Comparison of ENCODE assay signal across 1 cellular context in the genomic region with DNA sequence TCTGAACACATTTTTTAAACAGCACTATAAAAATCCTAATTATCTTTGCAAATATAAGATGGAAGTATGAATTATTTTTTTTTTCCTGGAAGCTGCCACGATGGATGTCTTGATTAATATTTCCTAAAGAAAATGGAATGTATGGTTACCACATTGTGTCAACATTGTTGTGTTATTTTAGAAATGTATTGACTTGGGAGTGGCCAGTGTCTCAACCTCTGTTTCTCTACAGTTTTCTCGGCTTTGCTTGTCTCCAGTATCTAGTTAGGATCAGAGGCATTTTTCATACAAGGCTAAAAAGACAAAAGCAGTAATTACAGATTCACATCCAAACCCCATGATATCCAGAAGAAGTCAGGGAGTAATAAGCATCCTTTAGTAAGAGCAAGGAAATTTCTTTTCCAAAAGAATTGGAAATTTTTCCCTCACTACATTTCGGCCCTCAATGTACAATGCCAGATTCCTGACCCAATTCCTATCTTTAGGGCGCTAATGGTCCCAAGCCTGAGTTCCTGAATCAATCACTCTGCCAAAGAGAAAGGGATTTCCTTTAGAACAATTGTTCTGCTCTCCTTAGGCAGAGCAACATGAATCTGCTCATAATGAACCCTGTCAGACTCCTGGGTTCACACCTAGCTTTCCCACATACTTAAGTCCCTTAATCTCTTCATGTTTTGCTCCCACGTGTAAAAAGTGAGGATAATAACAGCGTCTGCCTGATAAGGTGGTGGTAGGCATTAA.
TF ChIP-seq lines count a peak whose summit lies in the region.

No MANE protein-coding gene starts in this region.

TF ChIP-seq in HepG2, 621 proteins besides CTCF, POLR2A, EP300 and RAD21 (continued from another document):
- TF ChIP-seq BCLAF1 (IDR thresholded peaks at IDR 0.05) (no peak), ARID5B (CRISPR knock-in tag; IDR thresholded peaks at IDR 0.05) (no peak), ZNF331 (CRISPR knock-in tag; IDR thresholded peaks at IDR 0.05) (no peak), CBX1 (IDR thresholded peaks at IDR 0.05; ENCODE audit: low read depth) (no peak), ZNF564 (CRISPR knock-in tag; IDR thresholded peaks at IDR 0.05) (no peak), SAP130 (CRISPR knock-in tag; IDR thresholded peaks at IDR 0.05; ENCODE audit: low read depth) (no peak), TOE1 (CRISPR knock-in tag; IDR thresholded peaks at IDR 0.05) (no peak), KDM6A (CRISPR knock-in tag; IDR thresholded peaks at IDR 0.05; ENCODE audit: low read depth) (no peak), NBN (conservative IDR thresholded peaks at IDR 0.05) (no peak), PHB2 (IDR thresholded peaks at IDR 0.05; ENCODE audit: partially characterized antibody) (no peak), GPN1 (CRISPR knock-in tag; IDR thresholded peaks at IDR 0.05; ENCODE audit: borderline replicate concordance) (no peak)
